In the genomic region with DNA sequence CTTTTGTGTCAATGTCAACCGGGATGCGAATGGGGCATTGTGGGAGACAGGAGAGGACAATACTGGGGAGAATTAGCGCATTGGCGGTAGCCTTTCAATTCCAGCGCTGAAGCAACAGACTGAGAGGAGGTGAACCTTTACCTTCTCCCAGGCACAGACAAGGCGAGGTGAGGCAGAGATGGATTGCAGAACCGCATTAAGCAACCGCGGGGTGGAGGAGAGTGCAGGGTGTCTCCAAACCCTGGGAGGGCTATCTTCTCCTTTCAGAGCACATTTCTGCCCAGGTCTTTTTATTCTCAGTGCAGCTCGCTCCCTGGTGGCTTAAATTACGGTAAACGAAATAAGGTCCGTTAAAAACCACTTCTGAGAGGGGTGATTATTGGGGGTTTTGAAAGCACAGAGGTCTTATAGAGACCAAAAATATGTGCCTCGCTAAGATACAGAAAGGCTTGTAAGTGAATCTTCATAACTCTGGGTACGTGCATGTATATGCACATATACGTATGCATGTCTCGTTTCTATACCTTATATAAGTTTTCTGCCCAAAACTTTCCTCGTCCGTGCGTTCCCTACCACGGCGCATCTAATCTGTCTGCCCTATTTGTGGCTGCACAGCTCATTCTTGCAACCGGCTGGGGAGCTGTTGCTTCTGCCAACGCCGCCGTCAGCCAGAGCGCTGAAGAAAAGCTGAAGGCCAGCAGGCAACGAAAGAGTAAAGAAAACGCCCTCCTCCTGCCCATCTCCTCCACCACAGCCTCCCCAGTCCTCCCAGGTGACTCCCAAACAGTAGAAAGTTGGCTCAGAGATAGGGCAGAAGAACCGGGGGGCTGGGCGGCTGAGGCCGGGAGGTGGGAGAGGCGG, we compare ENCODE assay signal across 8 cellular contexts. TPM values are rescaled to one million over a fixed set of nuclear protein-coding genes. Genes with fewer than 3 reads are reported as not detected.
DNase-seq lines count a peak whose midpoint lies in the region; ATAC-seq, FAIRE-seq and TF ChIP-seq lines count a peak whose summit lies in the region.

No MANE protein-coding gene starts in this region.

- H3K27ac ChIP-seq in astrocyte (ENCODE audit: low read depth, low read length) (no peak overlapping the region), tibial artery (no peak overlapping the region)

- no peak for FAIRE-seq in astrocyte (lab: Jason Lieb, UNC)

- ATAC-seq in Right ventricle myocardium inferior (peak; percentile 50), GM21515 (IDR thresholded peaks at IDR 0.05; ENCODE audit: unreplicated experiment) (no peak)

- no peaks in the 10 kb centered on the region for H3K36me3 Mint-ChIP-seq in astrocyte (ENCODE audit: low read depth, unreplicated experiment)

- peak overlapping the region; percentile 68 for H2AFZ ChIP-seq in astrocyte (ENCODE audit: low read depth, low read length)

- H3K4me3 ChIP-seq in astrocyte (ENCODE audit: insufficient read depth, low read depth, low read length) (peak overlapping the region; percentile 27), tibial artery (peak overlapping the region; percentile 2 to 43)

- H3K4me2 ChIP-seq in astrocyte (ENCODE audit: low read length): peak overlapping the region; percentile 78

- H3K27me3 ChIP-seq in astrocyte (ENCODE audit: insufficient read depth, low read length) (peaks cover 23% of the 10 kb centered on the region), tibial artery (peaks cover 0 to 40% of the 10 kb centered on the region in 2 donors)

- DNase-seq in Right ventricle myocardium inferior (ENCODE audit: missing footprints) (peak; percentile 55), cardiac septum (ENCODE audit: low spot score) (no peak), astrocyte (ENCODE audit: low read depth) (peak; percentile 3), islet precursor cell (peak; percentile 77), tibial artery (no peak), KBM-7 (no peak)
- no peak for DNase-seq in NK-92 treated with Interleukin-12 subunit alpha and Interleukin-12 subunit beta, amount 100 ng/mL, for 24 hours (lab: John Stamatoyannopoulos, UW)

- H3K36me3 ChIP-seq in astrocyte (ENCODE audit: insufficient read depth, low read length) (no peaks in the 10 kb centered on the region), tibial artery (no peaks in the 10 kb centered on the region)

- in situ Hi-C loops in KBM-7 (cut with MboI; ENCODE audit: low pct_unique_long_range_greater_than_20kb, low sequenced_read_pairs): no loop called here

- no peaks in the 10 kb centered on the region for H3K4me1 Mint-ChIP-seq in astrocyte (ENCODE audit: low read depth, unreplicated experiment)

- intact Hi-C loops in Right ventricle myocardium inferior (cut with DNase I) (no loop called here), cardiac septum (cut with DNase I) (no loop called here), tibial artery (cut with DNase I; ENCODE audit: low total_unique reads) (no loop called here)

- H4K20me1 ChIP-seq in astrocyte (ENCODE audit: insufficient read depth, low read length): no peaks in the 10 kb centered on the region

- H3K9ac ChIP-seq in astrocyte (ENCODE audit: low read length): no peak overlapping the region

- no peak for TF ChIP-seq CTCF in astrocyte (IDR thresholded peaks at IDR 0.05; ENCODE audit: insufficient read depth, low read depth, low read length)
- no peak for TF ChIP-seq CTCF in tibial artery (IDR thresholded peaks at IDR 0.05)

- no peaks in the 10 kb centered on the region for H3K79me2 ChIP-seq in astrocyte (ENCODE audit: insufficient read depth, low read length)

- H3K9me3 Mint-ChIP-seq in astrocyte (ENCODE audit: unreplicated experiment): no peaks in the 10 kb centered on the region

- H3K4me3 Mint-ChIP-seq in astrocyte (ENCODE audit: unreplicated experiment): peak overlapping the region; percentile 77

- H3K4me1 ChIP-seq in astrocyte (ENCODE audit: insufficient read depth, low read length) (no peaks in the 10 kb centered on the region), tibial artery (peaks cover 0 to 15% (median 14%) of the 10 kb centered on the region in 4 donors)

- no peak overlapping the region for H3K27ac Mint-ChIP-seq in astrocyte (ENCODE audit: unreplicated experiment)

- H3K27me3 Mint-ChIP-seq in astrocyte (ENCODE audit: low read depth, unreplicated experiment): peaks cover 35% of the 10 kb centered on the region

- H3K9me3 ChIP-seq in astrocyte (ENCODE audit: insufficient read depth, low read depth, low read length) (no peaks in the 10 kb centered on the region), tibial artery (no peaks in the 10 kb centered on the region)

RNA-seq across cellular contexts. Expression of a gene that starts 0.9 kb away (rescaled TPM):
- total RNA-seq in Right ventricle myocardium inferior (not detected), cardiac septum (0.05 TPM), astrocyte (not detected in 2 replicates)

RNA-seq across cellular contexts. Expression of a gene that starts 37.0 kb away (rescaled TPM):
- total RNA-seq in Right ventricle myocardium inferior (not detected), cardiac septum (0.24 TPM), astrocyte (not detected in 2 replicates)

Comparison
In these comparisons a context has a peak if more than half of its experiments do, and no peak if none do; other contexts are left out.
1. DNase-seq: peak in Right ventricle myocardium inferior (single experiment), astrocyte (single experiment) and islet precursor cell (single experiment); none in cardiac septum (single experiment), tibial artery (0 of 2), NK-92 treated with Interleukin-12 subunit alpha and Interleukin-12 subunit beta, amount 100 ng/mL, for 24 hours (single experiment) and KBM-7 (single experiment).